Comparison of ENCODE assay signal across 20 cellular contexts in genomic region chr12:92619026-92619425, GRCh38.
"Had no signal": no experiment of that assay in that cellular context is flagged by ENCODE, and none has a peak within 500 bp of the region (broad histone marks: within the 10 kb centered on the region; RNA-seq: fewer than 3 reads in every experiment).

No MANE protein-coding gene starts in this region.

- H3K9me3 ChIP-seq: right atrium auricular region, sigmoid colon, suprapubic skin, thyroid gland had no signal

- H3K27me3 ChIP-seq: foreskin keratinocyte, right atrium auricular region, sigmoid colon, suprapubic skin, thyroid gland had no signal

- FAIRE-seq: endometrium, small intestine, urothelium cell line had no signal

- ATAC-seq: foreskin keratinocyte; left colon; left ventricle myocardium superior; naive thymus-derived CD4-positive, alpha-beta T cell had no signal

- DNase-seq: effector memory CD4-positive, alpha-beta T cell; erythroblast; foreskin keratinocyte; left colon; left ventricle myocardium superior; mesenchymal stem cell; midbrain; naive thymus-derived CD4-positive, alpha-beta T cell; nephron progenitor cell; posterior cingulate gyrus; sigmoid colon; small intestine; stimulated activated CD4-positive, alpha-beta T cell treated with anti-CD3 and anti-CD28 coated beads, Interleukin-12 subunit alpha, Interleukin-12 subunit beta, amount 100 ng/mL, for 4 hours; stimulated activated naive CD4-positive, alpha-beta T cell treated with Interleukin-2 at 50 U/mL for 16 hours had no signal

- H3K36me3 ChIP-seq: right atrium auricular region, sigmoid colon, suprapubic skin, thyroid gland had no signal

- H3K4me1 ChIP-seq: right atrium auricular region, sigmoid colon, suprapubic skin, thyroid gland had no signal

- H3K27ac ChIP-seq: foreskin keratinocyte, right atrium auricular region, sigmoid colon, suprapubic skin, thyroid gland had no signal

- H3K4me3 ChIP-seq: lung, right atrium auricular region, sigmoid colon, suprapubic skin, thyroid gland had no signal
